In genomic region chrY:2935606-2936521, GRCh38 we compare ENCODE assay signal across 1 cellular context.
TF ChIP-seq lines count a peak whose summit lies in the region.

No MANE protein-coding gene starts in this region.

TF ChIP-seq in HepG2, 621 proteins besides CTCF, POLR2A, EP300 and RAD21 (continued from another document and continues in another):
- TF ChIP-seq LRRFIP1 (CRISPR knock-in tag; conservative IDR thresholded peaks at IDR 0.05) (no peak), CBX5 (CRISPR knock-in tag; IDR thresholded peaks at IDR 0.05; ENCODE audit: borderline replicate concordance) (no peak), NCOA1 (CRISPR knock-in tag; IDR thresholded peaks at IDR 0.05) (no peak), SIX1 (CRISPR knock-in tag; IDR thresholded peaks at IDR 0.05; ENCODE audit: borderline replicate concordance) (no peak), ZNF605 (CRISPR knock-in tag; IDR thresholded peaks at IDR 0.05) (no peak), CENPBD1 (CRISPR knock-in tag; IDR thresholded peaks at IDR 0.05; ENCODE audit: borderline replicate concordance, low read depth) (no peak), SKI (IDR thresholded peaks at IDR 0.05; ENCODE audit: partially characterized antibody) (no peak), ZNF577 (CRISPR knock-in tag; IDR thresholded peaks at IDR 0.05; ENCODE audit: borderline replicate concordance, low read depth) (no peak), FOXO4 (CRISPR knock-in tag; conservative IDR thresholded peaks at IDR 0.05) (no peak), ATF4 (CRISPR knock-in tag; IDR thresholded peaks at IDR 0.05) (no peak), AGO2 (optimal IDR thresholded peaks at IDR 0.05; ENCODE audit: low read depth, low read length) (no peak), ARNT (IDR thresholded peaks at IDR 0.05) (no peak), AKAP8 (CRISPR knock-in tag; IDR thresholded peaks at IDR 0.05) (no peak), ZNF362 (CRISPR knock-in tag; IDR thresholded peaks at IDR 0.05; ENCODE audit: borderline replicate concordance) (no peak), MEF2D (CRISPR knock-in tag; IDR thresholded peaks at IDR 0.05) (no peak), PLSCR1 (CRISPR knock-in tag; IDR thresholded peaks at IDR 0.05; ENCODE audit: borderline replicate concordance) (no peak), ZNF281 (CRISPR knock-in tag; IDR thresholded peaks at IDR 0.05; ENCODE audit: borderline replicate concordance) (no peak), MBD4 (IDR thresholded peaks at IDR 0.05; ENCODE audit: borderline replicate concordance, low read length) (no peak), NR2F1 (CRISPR knock-in tag; IDR thresholded peaks at IDR 0.05) (no peak), ZNF879 (CRISPR knock-in tag; IDR thresholded peaks at IDR 0.05) (no peak), ZNF781 (CRISPR knock-in tag; IDR thresholded peaks at IDR 0.05; ENCODE audit: borderline replicate concordance, not compliant biosample characterization) (no peak), HCFC1 (IDR thresholded peaks at IDR 0.05; ENCODE audit: low read depth, low read length) (no peak; the same call in 1 of the 2 replicates), KLF16 (CRISPR knock-in tag; IDR thresholded peaks at IDR 0.05) (no peak), ZSCAN22 (CRISPR knock-in tag; IDR thresholded peaks at IDR 0.05) (no peak), POLR2AphosphoS2 (IDR thresholded peaks at IDR 0.05; ENCODE audit: low read depth, low read length) (no peak), MEIS2 (CRISPR knock-in tag; IDR thresholded peaks at IDR 0.05) (0 out of 2 replicates have a peak, but pooled peaks have one; percentile 33), ZC3H13 (CRISPR knock-in tag; IDR thresholded peaks at IDR 0.05) (no peak), TAF15 (IDR thresholded peaks at IDR 0.05; ENCODE audit: low read depth, low read length, poor library complexity, severe bottlenecking) (no peak), ZNF44 (CRISPR knock-in tag; IDR thresholded peaks at IDR 0.05) (no peak), ZMAT3 (CRISPR knock-in tag; conservative IDR thresholded peaks at IDR 0.05) (no peak), FOXP4 (CRISPR knock-in tag; IDR thresholded peaks at IDR 0.05) (peak; percentile 30; the same call in 1 of the 2 replicates), PHF20 (CRISPR knock-in tag; IDR thresholded peaks at IDR 0.05) (no peak), FOXA1 (IDR thresholded peaks at IDR 0.05) (no peak), FOXA1 (CRISPR knock-in tag; IDR thresholded peaks at IDR 0.05) (no peak), ZNF549 (CRISPR knock-in tag; IDR thresholded peaks at IDR 0.05) (no peak), NFKBIZ (CRISPR knock-in tag; IDR thresholded peaks at IDR 0.05) (no peak), ZFP37 (CRISPR knock-in tag; IDR thresholded peaks at IDR 0.05; ENCODE audit: borderline replicate concordance) (no peak), NR0B2 (CRISPR knock-in tag; IDR thresholded peaks at IDR 0.05) (no peak), ZNF12 (CRISPR knock-in tag; IDR thresholded peaks at IDR 0.05) (peak; percentile 26; the same call in 1 of the 2 replicates), JUNB (CRISPR knock-in tag; IDR thresholded peaks at IDR 0.05; ENCODE audit: borderline replicate concordance) (no peak), PHF5A (CRISPR knock-in tag; IDR thresholded peaks at IDR 0.05; ENCODE audit: low read depth, unreplicated experiment) (no peak), ZNF121 (CRISPR knock-in tag; IDR thresholded peaks at IDR 0.05) (no peak), ASH2L (IDR thresholded peaks at IDR 0.05; ENCODE audit: insufficient read length, low read depth, low read length) (peak; percentile 33), YEATS4 (CRISPR knock-in tag; IDR thresholded peaks at IDR 0.05; ENCODE audit: borderline replicate concordance) (peak; percentile 71), ZNF143 (CRISPR knock-in tag; IDR thresholded peaks at IDR 0.05) (no peak), ZNF558 (CRISPR knock-in tag; IDR thresholded peaks at IDR 0.05; ENCODE audit: borderline replicate concordance) (no peak), ZSCAN9 (CRISPR knock-in tag; IDR thresholded peaks at IDR 0.05; ENCODE audit: borderline replicate concordance) (no peak; the same call in 1 of the 2 replicates), SETDB1 (CRISPR knock-in tag; IDR thresholded peaks at IDR 0.05; ENCODE audit: borderline replicate concordance) (no peak), POGZ (CRISPR knock-in tag; IDR thresholded peaks at IDR 0.05) (no peak), ZBTB43 (CRISPR knock-in tag; conservative IDR thresholded peaks at IDR 0.05) (no peak; the same call in 1 of the 2 replicates), MAZ (IDR thresholded peaks at IDR 0.05; ENCODE audit: borderline replicate concordance, low read depth, low read length) (no peak), MAZ (CRISPR knock-in tag; IDR thresholded peaks at IDR 0.05; ENCODE audit: low read depth) (no peak), GMEB2 (CRISPR knock-in tag; IDR thresholded peaks at IDR 0.05; ENCODE audit: low read depth) (peak; percentile 84), ZNF790 (CRISPR knock-in tag; IDR thresholded peaks at IDR 0.05; ENCODE audit: borderline replicate concordance) (no peak), CAMTA2 (CRISPR knock-in tag; IDR thresholded peaks at IDR 0.05; ENCODE audit: borderline replicate concordance) (no peak), NR2C2 (CRISPR knock-in tag; IDR thresholded peaks at IDR 0.05; ENCODE audit: borderline replicate concordance) (no peak)
